16 cellular contexts compared by ENCODE assay signal in genomic region chr18:55735199-55735855, GRCh38.
DNase-seq lines count a peak whose midpoint lies in the region; ATAC-seq and TF ChIP-seq lines count a peak whose summit lies in the region.
"Had no signal": no experiment of that assay in that cellular context is flagged by ENCODE, and none has a peak within 500 bp of the region (broad histone marks: within the 10 kb centered on the region; RNA-seq: fewer than 3 reads in every experiment).

No MANE protein-coding gene starts in this region.

- TF ChIP-seq POLR2A in esophagus muscularis mucosa (IDR thresholded peaks at IDR 0.05; ENCODE audit: low read depth): no peak

- H3K4me1 ChIP-seq in GM23248 (ENCODE audit: insufficient read depth) (peaks cover 12% of the 10 kb centered on the region), fibroblast of lung (ENCODE audit: control insufficient read depth, extremely low read depth, insufficient read depth, low read length) (no peaks in the 10 kb centered on the region), esophagus muscularis mucosa (peaks cover 0 to 7% (median 0%) of the 10 kb centered on the region in 4 donors)

- H3K27me3 ChIP-seq in GM23248 (replicated peaks; ENCODE audit: insufficient read depth): no peaks in the 10 kb centered on the region
- H3K27me3 ChIP-seq in fibroblast of lung (ENCODE audit: control insufficient read depth, insufficient read depth, low read length): no peaks in the 10 kb centered on the region
- H3K27me3 ChIP-seq in esophagus muscularis mucosa: no peaks in the 10 kb centered on the region

- no peaks in the 10 kb centered on the region for H3K9me3 ChIP-seq in GM23248 (ENCODE audit: low read depth)
- H3K9me3 ChIP-seq in fibroblast of lung (ENCODE audit: control insufficient read depth, insufficient read depth, low read depth, low read length): no peaks in the 10 kb centered on the region
- no peaks in the 10 kb centered on the region for H3K9me3 ChIP-seq in esophagus muscularis mucosa

- H4K20me1 ChIP-seq in GM23248 (ENCODE audit: insufficient read depth) (no peaks in the 10 kb centered on the region), fibroblast of lung (ENCODE audit: control insufficient read depth, extremely low read depth, insufficient read depth, low read length) (no peaks in the 10 kb centered on the region)

- H3K4me2 ChIP-seq in GM23248 (ENCODE audit: unreplicated experiment) (no peak overlapping the region), fibroblast of lung (ENCODE audit: extremely low read depth, insufficient read depth, low read length) (no peak overlapping the region)

- H3K9me2 ChIP-seq in GM23248 (ENCODE audit: insufficient read depth): no peaks in the 10 kb centered on the region

- intact Hi-C loops in esophagus muscularis mucosa (cut with DNase I): no loop called here

- H3F3A ChIP-seq in GM23248 (ENCODE audit: insufficient read depth): peaks cover 18% of the 10 kb centered on the region

- H3K27ac ChIP-seq in GM23248: no peak overlapping the region
- no peak overlapping the region for H3K27ac ChIP-seq in fibroblast of lung (ENCODE audit: insufficient read depth, low read length)
- no peak overlapping the region for H3K27ac ChIP-seq in esophagus muscularis mucosa (replicated peaks in 1 of 4)
- H3K27ac ChIP-seq: C4-2B, HL-60 had no signal

- TF ChIP-seq CTCF in fibroblast of lung (conservative IDR thresholded peaks at IDR 0.05 in 1 of 2, IDR thresholded peaks at IDR 0.05 in 1 of 2; ENCODE audit: low read depth in 1 of 2, low read length in 2 of 2) (no peak), esophagus muscularis mucosa (IDR thresholded peaks at IDR 0.05) (no peak)

- no peak overlapping the region for H3K4me3 ChIP-seq in GM23248
- H3K4me3 ChIP-seq in fibroblast of lung (replicated peaks in 1 of 4; ENCODE audit: control extremely low read depth in 1 of 4, insufficient read depth in 1 of 4, low read depth in 3 of 4, low read length in 4 of 4): no peak overlapping the region
- no peak overlapping the region for H3K4me3 ChIP-seq in esophagus muscularis mucosa

- in situ Hi-C loops in GM23248 (cut with MboI): no loop called here

- H2AFZ ChIP-seq in GM23248 (0 out of 2 replicates have a peak overlapping the region, but pooled peaks have one; percentile 19), fibroblast of lung (ENCODE audit: low read length) (peak overlapping the region; percentile 42)

- H3K9ac ChIP-seq in GM23248: no peak overlapping the region
- H3K9ac ChIP-seq in fibroblast of lung (ENCODE audit: insufficient read depth, low read length): no peak overlapping the region

- TF ChIP-seq EP300 in esophagus muscularis mucosa (IDR thresholded peaks at IDR 0.05): no peak

- H3K79me2 ChIP-seq in GM23248 (ENCODE audit: insufficient read depth) (no peaks in the 10 kb centered on the region), fibroblast of lung (ENCODE audit: control insufficient read depth, insufficient read depth, low read length) (no peaks in the 10 kb centered on the region)

- DNase-seq in GM23248: no peak
- DNase-seq in OCI-M1 (lab: John Stamatoyannopoulos, UW): peak; percentile 54
- DNase-seq in fibroblast of lung (ENCODE audit: low read depth in 2 of 2): no peak
- peak; percentile 4 for DNase-seq in putamen (ENCODE audit: low spot score)
- no peak for DNase-seq in esophagus muscularis mucosa (ENCODE audit: extremely low spot score)
- DNase-seq in HuH-7 (ENCODE audit: low spot score): no peak
- DNase-seq: DMS 273 treated with DMSO at 0.1 percent for 48 hours, MV-4-11, NCI-H1694 treated with DMSO at 0.1 percent for 48 hours, NCI-H2227 treated with DMSO at 0.1 percent for 48 hours, NCI-H524, SW 1271 had no signal

- WGBS in GM23248 (ENCODE audit: low coverage in 1 of 2, low lambda C conversion rate in 2 of 2, missing lambda C conversion rate in 2 of 2), 2 experiments: 67 to 82% methylated on average over 3 of the region's 3 CpGs
- 79% methylated on average over 3 of the region's 3 CpGs for WGBS in esophagus muscularis mucosa

- H3K36me3 ChIP-seq in GM23248 (ENCODE audit: low read depth) (no peaks in the 10 kb centered on the region), fibroblast of lung (ENCODE audit: control insufficient read depth, insufficient read depth, low read length) (no peaks in the 10 kb centered on the region), esophagus muscularis mucosa (no peaks in the 10 kb centered on the region)

- ATAC-seq in HG02610 (IDR thresholded peaks at IDR 0.05; ENCODE audit: unreplicated experiment): no peak
- ATAC-seq: Right ventricle myocardium inferior had no signal

Comparison
In these comparisons a context has a peak if more than half of its experiments do, and no peak if none do; other contexts are left out.
1. DNase-seq: peak in OCI-M1 (single experiment) and putamen (single experiment); none in GM23248 (single experiment), fibroblast of lung (0 of 2), esophagus muscularis mucosa (single experiment) and HuH-7 (single experiment).